ENCODE assay signal across 32 cellular contexts in the genomic region with DNA sequence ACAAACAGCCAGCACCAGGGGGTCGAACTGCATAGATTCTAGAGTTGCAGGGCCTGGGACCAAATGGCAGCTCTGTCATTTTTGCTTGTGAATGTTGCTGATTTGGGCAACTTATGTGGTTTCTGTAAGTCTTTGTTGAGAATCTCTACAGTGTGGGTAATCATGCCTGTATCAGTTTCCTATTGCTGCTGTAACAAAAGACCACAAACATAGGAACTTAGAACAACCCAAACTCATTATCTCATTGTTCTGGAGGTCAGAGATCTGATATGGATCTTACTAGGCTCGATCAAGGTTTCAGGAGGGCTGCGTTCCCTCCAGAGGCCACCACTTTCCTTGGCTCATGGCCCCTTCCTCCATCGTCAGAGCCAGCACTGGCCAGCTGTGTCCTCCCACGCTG.
"Had no signal": no experiment of that assay in that cellular context is flagged by ENCODE, and none has a peak within 500 bp of the region (broad histone marks: within the 10 kb centered on the region; RNA-seq: fewer than 3 reads in every experiment).

No MANE protein-coding gene starts in this region.

- H3K9me3 ChIP-seq: adrenal gland, breast epithelium, colonic mucosa had no signal

- H3K27ac Mint-ChIP-seq: activated CD4-positive, alpha-beta memory T cell treated with anti-CD3 and anti-CD28 coated beads for 36 hours; activated CD4-positive, alpha-beta T cell treated with anti-CD3 and anti-CD28 coated beads for 36 hours; activated CD4-positive, alpha-beta T cell treated with anti-CD3 and anti-CD28 coated beads, Interleukin-2, amount 10 ng/mL, durations not matched to agents 24 days and 14 days; activated CD8-positive, alpha-beta memory T cell treated with anti-CD3 and anti-CD28 coated beads, Interleukin-2, amount 10 ng/mL, durations not matched to agents 7 days and 5 days; activated CD8-positive, alpha-beta T cell treated with anti-CD3 and anti-CD28 coated beads, Interleukin-2, amount 10 ng/mL, durations not matched to agents 7 days and 5 days; activated naive CD4-positive, alpha-beta T cell treated with anti-CD3 and anti-CD28 coated beads for 36 hours; activated naive CD4-positive, alpha-beta T cell treated with anti-CD3 and anti-CD28 coated beads, Interleukin-2, amount 50 U/mL, for 24 hours; activated naive CD8-positive, alpha-beta T cell treated with anti-CD3 and anti-CD28 coated beads for 36 hours; activated naive CD8-positive, alpha-beta T cell treated with anti-CD3 and anti-CD28 coated beads, Interleukin-2, amount 50 U/mL, for 24 hours; activated T-helper 1 cell treated with anti-CD3 and anti-CD28 coated beads, Interleukin-12 subunit alpha, Interleukin-12 subunit beta, Interleukin-2, Interleukin-4 antibody, amounts not matched to agents 30 ng/mL and 10 ng/mL and 1 ng/mL, durations not matched to agents 14 hours and 24 hours and 36 hours; activated T-helper 2 cell treated with anti-CD3 and anti-CD28 coated beads, Interferon-gamma antibody, Interleukin-2, Interleukin-4, amounts not matched to agents 10 μg/mL and 5 μg/mL and 100 μg/mL, durations not matched to agents 14 hours and 24 hours and 36 hours; T-helper 17 cell; T-helper 2 cell treated with Interferon-gamma antibody and Interleukin-4, amounts not matched to agents 5 μg/mL and 100 μg/mL, for 36 hours had no signal

- H3K9me3 Mint-ChIP-seq: activated naive CD4-positive, alpha-beta T cell treated with anti-CD3 and anti-CD28 coated beads for 36 hours; activated naive CD4-positive, alpha-beta T cell treated with anti-CD3 and anti-CD28 coated beads, Interleukin-2, amount 50 U/mL, for 24 hours; activated naive CD8-positive, alpha-beta T cell treated with anti-CD3 and anti-CD28 coated beads, Interleukin-2, amount 50 U/mL, for 24 hours had no signal

- H3K36me3 Mint-ChIP-seq: activated CD4-positive, alpha-beta memory T cell treated with anti-CD3 and anti-CD28 coated beads for 36 hours; activated CD8-positive, alpha-beta memory T cell treated with anti-CD3 and anti-CD28 coated beads, Interleukin-2, amount 10 ng/mL, durations not matched to agents 7 days and 5 days; activated naive CD4-positive, alpha-beta T cell treated with anti-CD3 and anti-CD28 coated beads, Interleukin-2, amount 50 U/mL, for 24 hours; activated naive CD8-positive, alpha-beta T cell treated with anti-CD3 and anti-CD28 coated beads for 36 hours had no signal

- H3K4me3 Mint-ChIP-seq: activated CD4-positive, alpha-beta memory T cell treated with anti-CD3 and anti-CD28 coated beads for 36 hours; activated CD4-positive, alpha-beta T cell treated with anti-CD3 and anti-CD28 coated beads for 36 hours; activated CD4-positive, alpha-beta T cell treated with anti-CD3 and anti-CD28 coated beads, Interleukin-2, amount 10 ng/mL, durations not matched to agents 24 days and 14 days; activated CD8-positive, alpha-beta memory T cell treated with anti-CD3 and anti-CD28 coated beads, Interleukin-2, amount 10 ng/mL, durations not matched to agents 7 days and 5 days; activated CD8-positive, alpha-beta T cell treated with anti-CD3 and anti-CD28 coated beads, Interleukin-2, amount 10 ng/mL, durations not matched to agents 7 days and 5 days; activated naive CD4-positive, alpha-beta T cell treated with anti-CD3 and anti-CD28 coated beads for 36 hours; activated naive CD4-positive, alpha-beta T cell treated with anti-CD3 and anti-CD28 coated beads, Interleukin-2, amount 50 U/mL, for 24 hours; activated naive CD8-positive, alpha-beta T cell treated with anti-CD3 and anti-CD28 coated beads for 36 hours; activated naive CD8-positive, alpha-beta T cell treated with anti-CD3 and anti-CD28 coated beads, Interleukin-2, amount 50 U/mL, for 24 hours; activated T-helper 1 cell treated with anti-CD3 and anti-CD28 coated beads, Interleukin-12 subunit alpha, Interleukin-12 subunit beta, Interleukin-2, Interleukin-4 antibody, amounts not matched to agents 30 ng/mL and 10 ng/mL and 1 ng/mL, durations not matched to agents 14 hours and 24 hours and 36 hours; brain; T-helper 17 cell; T-helper 2 cell treated with Interferon-gamma antibody and Interleukin-4, amounts not matched to agents 5 μg/mL and 100 μg/mL, for 36 hours had no signal

- H3K27ac ChIP-seq: adrenal gland, breast epithelium, cardiac muscle cell, colonic mucosa, WERI-Rb-1 had no signal

- H3K4me1 Mint-ChIP-seq: activated CD4-positive, alpha-beta T cell treated with anti-CD3 and anti-CD28 coated beads for 36 hours; activated CD4-positive, alpha-beta T cell treated with anti-CD3 and anti-CD28 coated beads, Interleukin-2, amount 10 ng/mL, durations not matched to agents 24 days and 14 days; activated CD8-positive, alpha-beta memory T cell treated with anti-CD3 and anti-CD28 coated beads, Interleukin-2, amount 10 ng/mL, durations not matched to agents 7 days and 5 days; activated naive CD4-positive, alpha-beta T cell treated with anti-CD3 and anti-CD28 coated beads, Interleukin-2, amount 50 U/mL, for 24 hours; activated naive CD8-positive, alpha-beta T cell treated with anti-CD3 and anti-CD28 coated beads for 36 hours; activated naive CD8-positive, alpha-beta T cell treated with anti-CD3 and anti-CD28 coated beads, Interleukin-2, amount 50 U/mL, for 24 hours; T-helper 17 cell had no signal

- H3K4me1 ChIP-seq: breast epithelium, colonic mucosa had no signal

- DNase-seq: activated CD4-positive, alpha-beta memory T cell treated with anti-CD3 and anti-CD28 coated beads for 36 hours; activated CD4-positive, alpha-beta T cell treated with anti-CD3 and anti-CD28 coated beads for 36 hours; activated CD4-positive, alpha-beta T cell treated with anti-CD3 and anti-CD28 coated beads, Interleukin-2, amount 10 ng/mL, durations not matched to agents 24 days and 14 days; activated CD4-positive, CD25-positive, alpha-beta regulatory T cell; activated CD4-positive, CD25-positive, alpha-beta regulatory T cell treated with anti-CD3 and anti-CD28 coated beads, Interleukin-2, amount 50 U/mL, for 72 hours; activated CD8-positive, alpha-beta memory T cell treated with anti-CD3 and anti-CD28 coated beads, Interleukin-2, amount 10 ng/mL, durations not matched to agents 7 days and 5 days; activated CD8-positive, alpha-beta memory T cell treated with anti-CD3 and anti-CD28 coated beads, Interleukin-2, amount 50 U/mL, for 4 hours; activated CD8-positive, alpha-beta T cell treated with anti-CD3 and anti-CD28 coated beads, Interleukin-2, amount 10 ng/mL, durations not matched to agents 7 days and 5 days; activated effector memory CD4-positive, alpha-beta T cell treated with anti-CD3 and anti-CD28 coated beads, Interleukin-2, amount 50 U/mL, for 16 hours; activated naive CD4-positive, alpha-beta T cell treated with anti-CD3 and anti-CD28 coated beads for 36 hours; activated naive CD8-positive, alpha-beta T cell treated with anti-CD3 and anti-CD28 coated beads for 36 hours; activated naive CD8-positive, alpha-beta T cell treated with anti-CD3 and anti-CD28 coated beads, Interleukin-2, amount 50 U/mL, for 24 hours; activated T-cell treated with anti-CD3 and anti-CD28 coated beads, Interleukin-2, amount 50 U/mL, for 1 hour; activated T-cell treated with anti-CD3 and anti-CD28 coated beads, Interleukin-2, amount 50 U/mL, for 48 hours; adrenal gland; aorta; central memory CD4-positive, alpha-beta T cell; cerebellar nuclear complex; colonic mucosa; effector CD8-positive, alpha-beta T cell; foreskin fibroblast; T-helper 17 cell; T1000; WERI-Rb-1 had no signal

- H3K36me3 ChIP-seq: adrenal gland, breast epithelium, cardiac muscle cell, colonic mucosa, WERI-Rb-1 had no signal

- H3K27me3 ChIP-seq: adrenal gland, breast epithelium, cardiac muscle cell, colonic mucosa had no signal

- ATAC-seq: activated CD4-positive, alpha-beta T cell treated with anti-CD3 and anti-CD28 coated beads for 36 hours; activated CD8-positive, alpha-beta memory T cell treated with anti-CD3 and anti-CD28 coated beads, Interleukin-2, amount 10 ng/mL, durations not matched to agents 7 days and 5 days; activated CD8-positive, alpha-beta T cell treated with anti-CD3 and anti-CD28 coated beads, Interleukin-2, amount 10 ng/mL, durations not matched to agents 7 days and 5 days; activated naive CD8-positive, alpha-beta T cell treated with anti-CD3 and anti-CD28 coated beads, Interleukin-2, amount 50 U/mL, for 24 hours; esophagus mucosa; T-helper 17 cell had no signal

- H3K27me3 Mint-ChIP-seq: activated CD4-positive, alpha-beta T cell treated with anti-CD3 and anti-CD28 coated beads for 36 hours; activated CD4-positive, alpha-beta T cell treated with anti-CD3 and anti-CD28 coated beads, Interleukin-2, amount 10 ng/mL, durations not matched to agents 24 days and 14 days; activated CD8-positive, alpha-beta memory T cell treated with anti-CD3 and anti-CD28 coated beads, Interleukin-2, amount 10 ng/mL, durations not matched to agents 7 days and 5 days had no signal

- H3K4me3 ChIP-seq: adrenal gland, breast epithelium, cardiac muscle cell, colonic mucosa had no signal
